Comparison of ENCODE assay signal across 2 cellular contexts in the genomic region with DNA sequence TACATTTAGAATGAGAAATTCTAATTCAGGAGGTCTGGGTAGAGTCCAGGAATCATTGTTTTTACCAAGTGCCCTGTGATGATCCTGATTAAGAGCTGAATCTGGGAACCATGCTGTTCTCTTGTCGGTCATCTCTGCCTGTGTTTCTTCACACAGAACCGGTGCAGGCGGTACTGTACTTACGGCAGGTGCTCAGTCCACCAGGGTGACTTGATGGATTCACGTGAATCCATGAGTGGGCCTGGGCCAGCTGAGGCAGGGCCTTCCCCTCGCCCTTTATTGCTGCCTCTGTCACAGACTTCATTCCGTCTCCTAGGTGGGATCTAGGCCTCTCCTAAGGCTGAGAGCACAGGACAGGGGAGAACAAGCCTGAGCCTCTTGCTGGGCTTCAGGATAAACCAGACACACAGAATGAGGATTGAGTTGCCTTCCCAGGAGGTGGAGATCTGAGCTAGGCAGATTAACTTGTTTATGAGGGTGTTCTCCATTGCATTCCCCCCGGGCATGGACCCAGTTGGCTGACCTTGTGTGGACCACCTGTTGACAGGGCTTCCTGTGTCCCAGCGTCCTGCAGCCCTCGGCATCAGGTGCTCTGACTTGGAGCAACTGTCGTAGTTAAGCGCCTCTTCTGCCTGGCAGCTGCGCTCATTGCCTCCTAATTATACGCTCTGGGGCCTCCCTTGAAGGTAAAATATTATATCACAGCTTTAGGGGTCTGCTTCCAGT.
TF ChIP-seq lines count a peak whose summit lies in the region.

No MANE protein-coding gene starts in this region.

TF ChIP-seq in HEK293, 187 proteins besides CTCF, POLR2A, EP300 and RAD21 (continued from another document and continues in another):
- TF ChIP-seq ELK4 (IDR thresholded peaks at IDR 0.05; ENCODE audit: borderline replicate concordance, low read depth, low read length) = no peak
- TF ChIP-seq, protein P1, sequence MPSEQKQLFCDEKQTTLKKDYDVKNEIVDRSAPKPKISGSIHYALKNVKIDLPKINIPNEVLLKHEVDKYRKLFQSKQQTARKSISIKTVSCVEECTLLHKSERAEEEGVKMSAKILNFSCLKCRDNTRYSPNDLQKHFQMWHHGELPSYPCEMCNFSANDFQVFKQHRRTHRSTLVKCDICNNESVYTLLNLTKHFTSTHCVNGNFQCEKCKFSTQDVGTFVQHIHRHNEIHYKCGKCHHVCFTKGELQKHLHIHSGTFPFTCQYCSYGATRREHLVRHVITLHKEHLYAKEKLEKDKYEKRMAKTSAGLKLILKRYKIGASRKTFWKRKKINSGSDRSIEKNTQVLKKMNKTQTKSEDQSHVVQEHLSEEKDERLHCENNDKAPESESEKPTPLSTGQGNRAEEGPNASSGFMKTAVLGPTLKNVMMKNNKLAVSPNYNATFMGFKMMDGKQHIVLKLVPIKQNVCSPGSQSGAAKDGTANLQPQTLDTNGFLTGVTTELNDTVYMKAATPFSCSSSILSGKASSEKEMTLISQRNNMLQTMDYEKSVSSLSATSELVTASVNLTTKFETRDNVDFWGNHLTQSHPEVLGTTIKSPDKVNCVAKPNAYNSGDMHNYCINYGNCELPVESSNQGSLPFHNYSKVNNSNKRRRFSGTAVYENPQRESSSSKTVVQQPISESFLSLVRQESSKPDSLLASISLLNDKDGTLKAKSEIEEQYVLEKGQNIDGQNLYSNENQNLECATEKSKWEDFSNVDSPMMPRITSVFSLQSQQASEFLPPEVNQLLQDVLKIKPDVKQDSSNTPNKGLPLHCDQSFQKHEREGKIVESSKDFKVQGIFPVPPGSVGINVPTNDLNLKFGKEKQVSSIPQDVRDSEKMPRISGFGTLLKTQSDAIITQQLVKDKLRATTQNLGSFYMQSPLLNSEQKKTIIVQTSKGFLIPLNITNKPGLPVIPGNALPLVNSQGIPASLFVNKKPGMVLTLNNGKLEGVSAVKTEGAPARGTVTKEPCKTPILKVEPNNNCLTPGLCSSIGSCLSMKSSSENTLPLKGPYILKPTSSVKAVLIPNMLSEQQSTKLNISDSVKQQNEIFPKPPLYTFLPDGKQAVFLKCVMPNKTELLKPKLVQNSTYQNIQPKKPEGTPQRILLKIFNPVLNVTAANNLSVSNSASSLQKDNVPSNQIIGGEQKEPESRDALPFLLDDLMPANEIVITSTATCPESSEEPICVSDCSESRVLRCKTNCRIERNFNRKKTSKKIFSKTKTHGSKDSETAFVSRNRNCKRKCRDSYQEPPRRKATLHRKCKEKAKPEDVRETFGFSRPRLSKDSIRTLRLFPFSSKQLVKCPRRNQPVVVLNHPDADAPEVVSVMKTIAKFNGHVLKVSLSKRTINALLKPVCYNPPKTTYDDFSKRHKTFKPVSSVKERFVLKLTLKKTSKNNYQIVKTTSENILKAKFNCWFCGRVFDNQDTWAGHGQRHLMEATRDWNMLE (tag by site-specific recombination; conservative IDR thresholded peaks at IDR 0.05; ENCODE audit: low read depth) = no peak
- TF ChIP-seq MYNN (tag by site-specific recombination; IDR thresholded peaks at IDR 0.05; ENCODE audit: borderline replicate concordance) = no peak
- TF ChIP-seq, protein P2, sequence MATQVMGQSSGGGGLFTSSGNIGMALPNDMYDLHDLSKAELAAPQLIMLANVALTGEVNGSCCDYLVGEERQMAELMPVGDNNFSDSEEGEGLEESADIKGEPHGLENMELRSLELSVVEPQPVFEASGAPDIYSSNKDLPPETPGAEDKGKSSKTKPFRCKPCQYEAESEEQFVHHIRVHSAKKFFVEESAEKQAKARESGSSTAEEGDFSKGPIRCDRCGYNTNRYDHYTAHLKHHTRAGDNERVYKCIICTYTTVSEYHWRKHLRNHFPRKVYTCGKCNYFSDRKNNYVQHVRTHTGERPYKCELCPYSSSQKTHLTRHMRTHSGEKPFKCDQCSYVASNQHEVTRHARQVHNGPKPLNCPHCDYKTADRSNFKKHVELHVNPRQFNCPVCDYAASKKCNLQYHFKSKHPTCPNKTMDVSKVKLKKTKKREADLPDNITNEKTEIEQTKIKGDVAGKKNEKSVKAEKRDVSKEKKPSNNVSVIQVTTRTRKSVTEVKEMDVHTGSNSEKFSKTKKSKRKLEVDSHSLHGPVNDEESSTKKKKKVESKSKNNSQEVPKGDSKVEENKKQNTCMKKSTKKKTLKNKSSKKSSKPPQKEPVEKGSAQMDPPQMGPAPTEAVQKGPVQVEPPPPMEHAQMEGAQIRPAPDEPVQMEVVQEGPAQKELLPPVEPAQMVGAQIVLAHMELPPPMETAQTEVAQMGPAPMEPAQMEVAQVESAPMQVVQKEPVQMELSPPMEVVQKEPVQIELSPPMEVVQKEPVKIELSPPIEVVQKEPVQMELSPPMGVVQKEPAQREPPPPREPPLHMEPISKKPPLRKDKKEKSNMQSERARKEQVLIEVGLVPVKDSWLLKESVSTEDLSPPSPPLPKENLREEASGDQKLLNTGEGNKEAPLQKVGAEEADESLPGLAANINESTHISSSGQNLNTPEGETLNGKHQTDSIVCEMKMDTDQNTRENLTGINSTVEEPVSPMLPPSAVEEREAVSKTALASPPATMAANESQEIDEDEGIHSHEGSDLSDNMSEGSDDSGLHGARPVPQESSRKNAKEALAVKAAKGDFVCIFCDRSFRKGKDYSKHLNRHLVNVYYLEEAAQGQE (tag by site-specific recombination; IDR thresholded peaks at IDR 0.05) = no peak
- no peak for TF ChIP-seq ZNF221 (tag by site-specific recombination; IDR thresholded peaks at IDR 0.05; ENCODE audit: borderline replicate concordance)
- TF ChIP-seq ZNF223 (tag by site-specific recombination; IDR thresholded peaks at IDR 0.05) = no peak
- no peak for TF ChIP-seq ZNF24 (tag by site-specific recombination; IDR thresholded peaks at IDR 0.05)
- TF ChIP-seq ZNF558 (tag by site-specific recombination; IDR thresholded peaks at IDR 0.05) = no peak
- TF ChIP-seq ZNF843 (tag by site-specific recombination; IDR thresholded peaks at IDR 0.05) = no peak
- no peak for TF ChIP-seq ZNF404 (tag by site-specific recombination; IDR thresholded peaks at IDR 0.05)
- no peak for TF ChIP-seq ZNF785 (tag by site-specific recombination; IDR thresholded peaks at IDR 0.05)
- TF ChIP-seq ZNF530 (tag by site-specific recombination; IDR thresholded peaks at IDR 0.05; ENCODE audit: low read depth) = no peak
- peak; percentile 44; the same call in 1 of the 2 replicates for TF ChIP-seq ZNF423 (tag by site-specific recombination; IDR thresholded peaks at IDR 0.05)
- no peak for TF ChIP-seq ZNF626 (tag by site-specific recombination; IDR thresholded peaks at IDR 0.05)
- no peak for TF ChIP-seq ZNF16 (tag by site-specific recombination; IDR thresholded peaks at IDR 0.05; ENCODE audit: low read depth)
- no peak for TF ChIP-seq ZNF555 (tag by site-specific recombination; conservative IDR thresholded peaks at IDR 0.05)
- no peak for TF ChIP-seq ZNF561 (tag by site-specific recombination; IDR thresholded peaks at IDR 0.05; ENCODE audit: borderline replicate concordance)
- TF ChIP-seq ZNF624 (tag by site-specific recombination; IDR thresholded peaks at IDR 0.05) = no peak
- no peak for TF ChIP-seq ZNF155 (tag by site-specific recombination; IDR thresholded peaks at IDR 0.05)

TF ChIP-seq in WTC11, 78 proteins besides CTCF, POLR2A, EP300 and RAD21 (continued from another document):
- TF ChIP-seq, protein P3, sequence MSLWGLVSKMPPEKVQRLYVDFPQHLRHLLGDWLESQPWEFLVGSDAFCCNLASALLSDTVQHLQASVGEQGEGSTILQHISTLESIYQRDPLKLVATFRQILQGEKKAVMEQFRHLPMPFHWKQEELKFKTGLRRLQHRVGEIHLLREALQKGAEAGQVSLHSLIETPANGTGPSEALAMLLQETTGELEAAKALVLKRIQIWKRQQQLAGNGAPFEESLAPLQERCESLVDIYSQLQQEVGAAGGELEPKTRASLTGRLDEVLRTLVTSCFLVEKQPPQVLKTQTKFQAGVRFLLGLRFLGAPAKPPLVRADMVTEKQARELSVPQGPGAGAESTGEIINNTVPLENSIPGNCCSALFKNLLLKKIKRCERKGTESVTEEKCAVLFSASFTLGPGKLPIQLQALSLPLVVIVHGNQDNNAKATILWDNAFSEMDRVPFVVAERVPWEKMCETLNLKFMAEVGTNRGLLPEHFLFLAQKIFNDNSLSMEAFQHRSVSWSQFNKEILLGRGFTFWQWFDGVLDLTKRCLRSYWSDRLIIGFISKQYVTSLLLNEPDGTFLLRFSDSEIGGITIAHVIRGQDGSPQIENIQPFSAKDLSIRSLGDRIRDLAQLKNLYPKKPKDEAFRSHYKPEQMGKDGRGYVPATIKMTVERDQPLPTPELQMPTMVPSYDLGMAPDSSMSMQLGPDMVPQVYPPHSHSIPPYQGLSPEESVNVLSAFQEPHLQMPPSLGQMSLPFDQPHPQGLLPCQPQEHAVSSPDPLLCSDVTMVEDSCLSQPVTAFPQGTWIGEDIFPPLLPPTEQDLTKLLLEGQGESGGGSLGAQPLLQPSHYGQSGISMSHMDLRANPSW (CRISPR knock-in tag; conservative IDR thresholded peaks at IDR 0.05; ENCODE audit: low read depth) = no peak
- TF ChIP-seq, protein P4, sequence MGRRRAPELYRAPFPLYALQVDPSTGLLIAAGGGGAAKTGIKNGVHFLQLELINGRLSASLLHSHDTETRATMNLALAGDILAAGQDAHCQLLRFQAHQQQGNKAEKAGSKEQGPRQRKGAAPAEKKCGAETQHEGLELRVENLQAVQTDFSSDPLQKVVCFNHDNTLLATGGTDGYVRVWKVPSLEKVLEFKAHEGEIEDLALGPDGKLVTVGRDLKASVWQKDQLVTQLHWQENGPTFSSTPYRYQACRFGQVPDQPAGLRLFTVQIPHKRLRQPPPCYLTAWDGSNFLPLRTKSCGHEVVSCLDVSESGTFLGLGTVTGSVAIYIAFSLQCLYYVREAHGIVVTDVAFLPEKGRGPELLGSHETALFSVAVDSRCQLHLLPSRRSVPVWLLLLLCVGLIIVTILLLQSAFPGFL (CRISPR knock-in tag; IDR thresholded peaks at IDR 0.05; ENCODE audit: borderline replicate concordance) = no peak
- TF ChIP-seq SMAD4 (CRISPR knock-in tag; IDR thresholded peaks at IDR 0.05) = no peak
TF ChIP-seq in WTC11: peak in this region for 0.
